ENCODE assay signal across 19 cellular contexts in the genomic region with DNA sequence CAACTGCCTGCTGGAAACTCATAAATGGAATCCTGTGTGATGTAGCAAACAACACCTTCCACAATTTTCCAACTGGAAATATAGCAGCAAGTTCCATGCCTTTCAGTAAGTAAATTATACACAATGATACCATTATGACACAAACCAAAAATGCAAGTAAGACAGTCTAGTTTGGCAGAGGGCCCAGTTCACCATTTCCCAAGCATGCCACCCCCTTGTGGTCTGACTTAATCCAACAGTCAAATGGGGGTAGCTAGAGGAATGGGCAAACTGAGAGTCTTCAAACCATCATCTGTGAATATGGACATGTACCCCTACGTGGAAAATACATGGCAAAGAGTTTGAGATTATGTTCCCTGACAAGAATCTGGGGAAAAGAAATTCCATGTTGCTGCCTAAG.
A peak's percentile ranks its signal among the peaks of the same experiment; 100 is the strongest.
DNase-seq lines count a peak whose midpoint lies in the region; ATAC-seq and TF ChIP-seq lines count a peak whose summit lies in the region.
"Had no signal": no experiment of that assay in that cellular context is flagged by ENCODE, and none has a peak within 500 bp of the region (broad histone marks: within the 10 kb centered on the region; RNA-seq: fewer than 3 reads in every experiment).

No MANE protein-coding gene starts in this region.

- no peak overlapping the region for H3K4ac ChIP-seq in H9 (ENCODE audit: low read depth, low read length)

- peaks cover 0 to 4% of the 10 kb centered on the region in 2 experiments; a peak in 1 of 4 replicates for H3K4me1 ChIP-seq in SK-N-SH (ENCODE audit: control insufficient read depth in 1 of 2, insufficient read depth in 2 of 2, low read depth in 1 of 2, low read length in 1 of 2)
- H3K4me1 ChIP-seq in H9 (ENCODE audit: insufficient read depth, low read length) = no peaks in the 10 kb centered on the region
- H3K4me1 ChIP-seq in OCI-LY7 (ENCODE audit: insufficient read depth, low read length, poor library complexity, severe bottlenecking) = no peaks in the 10 kb centered on the region
- no peaks in the 10 kb centered on the region for H3K4me1 ChIP-seq in neural progenitor cell
- H3K4me1 ChIP-seq: lower lobe of right lung had no signal

- H2AFZ ChIP-seq in SK-N-SH (ENCODE audit: low read depth) = no peak overlapping the region
- H2AFZ ChIP-seq in H9 (ENCODE audit: low read length) = no peak overlapping the region
- H2AFZ ChIP-seq in OCI-LY7 (ENCODE audit: low read length) = no peak overlapping the region
- H2AFZ ChIP-seq in neural progenitor cell (replicated peaks) = no peak overlapping the region
- H2AFZ ChIP-seq: parathyroid adenoma had no signal

- no TSS peak for BruUV-seq in OCI-LY7 (replicated peaks; lab: Mats Ljungman, UMichigan)

- H3K4me3 Mint-ChIP-seq in H9 (no peak overlapping the region), neural progenitor cell (no peak overlapping the region)
- H3K4me3 Mint-ChIP-seq: activated naive CD8-positive, alpha-beta T cell treated with anti-CD3 and anti-CD28 coated beads, Interleukin-2, amount 10 ng/mL, durations not matched to agents 7 days and 5 days; CD4-positive, alpha-beta memory T cell; T-helper 17 cell had no signal

- intact Hi-C loops in OCI-LY7 (cut with micrococcal nuclease; ENCODE audit: unreplicated experiment) = loop anchor here (10.0 kb wide), 1 partner anchor 159 kb away; no protein-coding TSS in a partner anchor

- H3K27ac Mint-ChIP-seq in H9 (no peak overlapping the region), neural progenitor cell (no peak overlapping the region)
- H3K27ac Mint-ChIP-seq: activated naive CD8-positive, alpha-beta T cell treated with anti-CD3 and anti-CD28 coated beads, Interleukin-2, amount 10 ng/mL, durations not matched to agents 7 days and 5 days; CD4-positive, alpha-beta memory T cell; T-helper 17 cell had no signal

- H3K9me2 ChIP-seq in SK-N-SH = no peaks in the 10 kb centered on the region
- no peaks in the 10 kb centered on the region; the same call in 1 of the 2 replicates for H3K9me2 ChIP-seq in OCI-LY7 (ENCODE audit: insufficient read depth, low read length)

- no peaks in the 10 kb centered on the region for H3K36me3 ChIP-seq in SK-N-SH (replicated peaks in 1 of 2; ENCODE audit: control insufficient read depth in 1 of 2, insufficient read depth in 2 of 2, low read length in 1 of 2)
- H3K36me3 ChIP-seq in OCI-LY7 (ENCODE audit: insufficient read depth, low read length) = no peaks in the 10 kb centered on the region
- H3K36me3 ChIP-seq in neural progenitor cell = no peaks in the 10 kb centered on the region
- H3K36me3 ChIP-seq: brain microvascular endothelial cell, lower lobe of right lung had no signal

- H3K9me3 Mint-ChIP-seq in H9 (no peaks in the 10 kb centered on the region; a peak in 1 of 5 replicates), neural progenitor cell (no peaks in the 10 kb centered on the region)
- H3K9me3 Mint-ChIP-seq: activated naive CD8-positive, alpha-beta T cell treated with anti-CD3 and anti-CD28 coated beads, Interleukin-2, amount 10 ng/mL, durations not matched to agents 7 days and 5 days had no signal

- ATAC-seq in SK-N-SH treated with all-trans-retinoic acid at 6 μM for 48 hours (no peak), HG02852 (IDR thresholded peaks at IDR 0.05; ENCODE audit: unreplicated experiment) (no peak), GM18519 (IDR thresholded peaks at IDR 0.05; ENCODE audit: low FRiP score, unreplicated experiment) (no peak)
- ATAC-seq: lower lobe of right lung, T-helper 17 cell had no signal

- CTCF ChIA-PET in SK-N-SH (lab: Yijun Ruan, JAX) (interaction anchor here (1.1 kb wide), 1 partner anchor 12 kb away, joined by 3 read pairs; no protein-coding TSS in a partner anchor), OCI-LY7 (lab: Charles Lee; ENCODE audit: unreplicated experiment) (no interaction called here)

- H4K91ac ChIP-seq in H9 (ENCODE audit: insufficient read length, low read depth, low read length) = no peak overlapping the region

- no peak overlapping the region for H3K56ac ChIP-seq in H9 (ENCODE audit: insufficient read length, low read depth, low read length)

- TF ChIP-seq RAD21 in SK-N-SH (IDR thresholded peaks at IDR 0.05; ENCODE audit: low read length) = no peak

- H3K27me3 Mint-ChIP-seq in H9 (ENCODE audit: low read depth) (no peaks in the 10 kb centered on the region), neural progenitor cell (ENCODE audit: insufficient read depth, low read depth) (peaks cover 4% of the 10 kb centered on the region)
- H3K27me3 Mint-ChIP-seq: activated naive CD8-positive, alpha-beta T cell treated with anti-CD3 and anti-CD28 coated beads, Interleukin-2, amount 10 ng/mL, durations not matched to agents 7 days and 5 days; T-helper 17 cell had no signal

- H2BK20ac ChIP-seq in H9 (ENCODE audit: low read depth, low read length, poor library complexity, severe bottlenecking) = no peak overlapping the region

- no peaks in the 10 kb centered on the region for H3K79me1 ChIP-seq in H9 (ENCODE audit: insufficient read depth, low read depth, low read length, poor library complexity, severe bottlenecking)

- H2AK5ac ChIP-seq in H9 (ENCODE audit: insufficient read length, low read length) = no peak overlapping the region

- no peak overlapping the region for H2BK5ac ChIP-seq in H9 (ENCODE audit: insufficient read length, low read length)

- no peak overlapping the region for H2BK120ac ChIP-seq in H9 (ENCODE audit: low read depth, low read length, poor library complexity, severe bottlenecking)

- H3K27me3 ChIP-seq in SK-N-SH (ENCODE audit: insufficient read depth) = no peaks in the 10 kb centered on the region
- H3K27me3 ChIP-seq in H9 (ENCODE audit: insufficient read depth, low read length) = no peaks in the 10 kb centered on the region
- no peaks in the 10 kb centered on the region for H3K27me3 ChIP-seq in neural progenitor cell
- H3K27me3 ChIP-seq: brain microvascular endothelial cell had no signal

- no peak overlapping the region for H3T11ph ChIP-seq in H9 (ENCODE audit: low read length)

- DNase-seq in SK-N-SH (no peak), H9 (no peak), OCI-LY7 (ENCODE audit: low spot score) (peak; percentile 29), neural progenitor cell (ENCODE audit: low spot score) (no peak), GDM1 (lab: John Stamatoyannopoulos, UW) (no peak)
- DNase-seq: activated CD8-positive, alpha-beta memory T cell treated with anti-CD3 and anti-CD28 coated beads for 24 hours; activated naive CD8-positive, alpha-beta T cell treated with anti-CD3 and anti-CD28 coated beads, Interleukin-2, amount 10 ng/mL, durations not matched to agents 7 days and 5 days; brain microvascular endothelial cell; CD4-positive, alpha-beta memory T cell; dermis blood vessel endothelial cell; lower lobe of right lung; NCI-H2029; NCI-H524 treated with DMSO at 0.1 percent for 48 hours; stimulated activated CD4-positive, alpha-beta T cell treated with anti-CD3 and anti-CD28 coated beads, Interleukin-2, amount 100 ng/mL, for 24 hours; T-helper 17 cell had no signal

- no peaks in the 10 kb centered on the region for H3K23me2 ChIP-seq in H9 (ENCODE audit: insufficient read length, low read depth, low read length, poor library complexity, severe bottlenecking)

- TF ChIP-seq CTCF in SK-N-SH (IDR thresholded peaks at IDR 0.05) (peak; percentile 28; the same call in 1 of the 2 replicates), H9 (conservative IDR thresholded peaks at IDR 0.05) (peak; percentile 42; the same call in 2 of the 3 replicates), OCI-LY7 (conservative IDR thresholded peaks at IDR 0.05; ENCODE audit: low read length) (peak; percentile 62), neural progenitor cell (IDR thresholded peaks at IDR 0.05) (peak; percentile 16)

- H3K4me2 ChIP-seq in SK-N-SH (no peak overlapping the region), H9 (ENCODE audit: insufficient read depth, insufficient read length, low read length) (no peak overlapping the region), OCI-LY7 (ENCODE audit: low read length) (no peak overlapping the region), neural progenitor cell (no peak overlapping the region)

- H4K5ac ChIP-seq in H9 (ENCODE audit: insufficient read length, low read depth, low read length) = no peak overlapping the region

- H3F3A ChIP-seq in SK-N-SH (replicated peaks; ENCODE audit: insufficient read depth) (no peaks in the 10 kb centered on the region), neural progenitor cell (ENCODE audit: low read depth) (no peaks in the 10 kb centered on the region)

- no peak overlapping the region for H3K14ac ChIP-seq in H9 (ENCODE audit: insufficient read depth, low read length)

- POLR2A ChIA-PET in SK-N-SH (lab: Yijun Ruan, JAX) = no interaction called here
- POLR2A ChIA-PET in OCI-LY7 (lab: Charles Lee) = no interaction called here

- H2BK12ac ChIP-seq in H9 (ENCODE audit: insufficient read length, low read depth, low read length) = no peak overlapping the region

- H3K36me3 Mint-ChIP-seq in H9 (ENCODE audit: insufficient read depth in 1 of 3, low read depth in 3 of 3) (no peaks in the 10 kb centered on the region), neural progenitor cell (no peaks in the 10 kb centered on the region)
- H3K36me3 Mint-ChIP-seq: activated naive CD8-positive, alpha-beta T cell treated with anti-CD3 and anti-CD28 coated beads, Interleukin-2, amount 10 ng/mL, durations not matched to agents 7 days and 5 days; CD4-positive, alpha-beta memory T cell had no signal

- H3K4me3 ChIP-seq in SK-N-SH (ENCODE audit: low read depth in 2 of 2, low read length in 1 of 2) = no peak overlapping the region
- no peak overlapping the region for H3K4me3 ChIP-seq in OCI-LY7 (ENCODE audit: low read depth, low read length, poor library complexity, severe bottlenecking)
- H3K4me3 ChIP-seq in neural progenitor cell = no peak overlapping the region
- H3K4me3 ChIP-seq: lower lobe of right lung had no signal

- H3K18ac ChIP-seq in H9 (ENCODE audit: insufficient read length, low read depth, low read length) = no peak overlapping the region

- H4K8ac ChIP-seq in H9 (replicated peaks; ENCODE audit: insufficient read length, low read depth, low read length) = no peak overlapping the region

- 0% methylated on average over 1 of the region's 1 CpG for WGBS in SK-N-SH (ENCODE audit: low lambda C conversion rate)
- WGBS in H9 (ENCODE audit: extremely low coverage, insufficient read length, low lambda C conversion rate) = no CpG with 5 or more reads among the region's 1 CpG

- H3K9me3 ChIP-seq in SK-N-SH (no peaks in the 10 kb centered on the region), H9 (ENCODE audit: control insufficient read depth, low read depth, low read length) (no peaks in the 10 kb centered on the region), OCI-LY7 (ENCODE audit: low read length) (no peaks in the 10 kb centered on the region), neural progenitor cell (ENCODE audit: low read depth) (no peaks in the 10 kb centered on the region)
- H3K9me3 ChIP-seq: lower lobe of right lung had no signal

- no peak for TF ChIP-seq EP300 in SK-N-SH (IDR thresholded peaks at IDR 0.05; ENCODE audit: borderline replicate concordance in 1 of 2, low read depth in 1 of 2, low read length in 1 of 2)

- H3K9ac ChIP-seq in SK-N-SH (no peak overlapping the region), H9 (ENCODE audit: extremely low read depth, insufficient read length, low read length) (no peak overlapping the region), neural progenitor cell (no peak overlapping the region)
- H3K9ac ChIP-seq: parathyroid adenoma had no signal

- no peak overlapping the region for H3K23ac ChIP-seq in H9 (ENCODE audit: insufficient read length, low read depth, low read length)

- H2BK15ac ChIP-seq in H9 (ENCODE audit: low read depth, low read length) = no peak overlapping the region

- H3K27ac ChIP-seq in SK-N-SH (ENCODE audit: low read depth in 2 of 2, low read length in 1 of 2) (no peak overlapping the region), H9 (ENCODE audit: insufficient read length, low read depth, low read length) (no peak overlapping the region), OCI-LY7 (ENCODE audit: low read depth, low read length, poor library complexity, severe bottlenecking) (no peak overlapping the region), neural progenitor cell (no peak overlapping the region)
- H3K27ac ChIP-seq: brain microvascular endothelial cell, lower lobe of right lung, parathyroid adenoma had no signal

- H3K4me1 Mint-ChIP-seq in H9 (no peaks in the 10 kb centered on the region; a peak in 1 of 4 replicates), neural progenitor cell (no peaks in the 10 kb centered on the region)
- H3K4me1 Mint-ChIP-seq: activated naive CD8-positive, alpha-beta T cell treated with anti-CD3 and anti-CD28 coated beads, Interleukin-2, amount 10 ng/mL, durations not matched to agents 7 days and 5 days; CD4-positive, alpha-beta memory T cell; T-helper 17 cell had no signal

- no peaks in the 10 kb centered on the region for H3K79me2 ChIP-seq in SK-N-SH (ENCODE audit: insufficient read depth)
- H3K79me2 ChIP-seq in H9 (ENCODE audit: insufficient read depth, low read length) = no peaks in the 10 kb centered on the region
- no peaks in the 10 kb centered on the region for H3K79me2 ChIP-seq in OCI-LY7 (ENCODE audit: insufficient read depth, low read depth, low read length)
- no peaks in the 10 kb centered on the region for H3K79me2 ChIP-seq in neural progenitor cell (ENCODE audit: low read depth)
- H3K79me2 ChIP-seq: parathyroid adenoma had no signal

- H4K20me1 ChIP-seq in SK-N-SH (ENCODE audit: insufficient read depth) = no peaks in the 10 kb centered on the region
- no peaks in the 10 kb centered on the region for H4K20me1 ChIP-seq in H9 (ENCODE audit: control insufficient read depth, insufficient read depth, insufficient read length)
- no peaks in the 10 kb centered on the region for H4K20me1 ChIP-seq in OCI-LY7 (ENCODE audit: insufficient read depth, low read length)
- H4K20me1 ChIP-seq in neural progenitor cell (ENCODE audit: low read depth) = no peaks in the 10 kb centered on the region
